In the genomic region with DNA sequence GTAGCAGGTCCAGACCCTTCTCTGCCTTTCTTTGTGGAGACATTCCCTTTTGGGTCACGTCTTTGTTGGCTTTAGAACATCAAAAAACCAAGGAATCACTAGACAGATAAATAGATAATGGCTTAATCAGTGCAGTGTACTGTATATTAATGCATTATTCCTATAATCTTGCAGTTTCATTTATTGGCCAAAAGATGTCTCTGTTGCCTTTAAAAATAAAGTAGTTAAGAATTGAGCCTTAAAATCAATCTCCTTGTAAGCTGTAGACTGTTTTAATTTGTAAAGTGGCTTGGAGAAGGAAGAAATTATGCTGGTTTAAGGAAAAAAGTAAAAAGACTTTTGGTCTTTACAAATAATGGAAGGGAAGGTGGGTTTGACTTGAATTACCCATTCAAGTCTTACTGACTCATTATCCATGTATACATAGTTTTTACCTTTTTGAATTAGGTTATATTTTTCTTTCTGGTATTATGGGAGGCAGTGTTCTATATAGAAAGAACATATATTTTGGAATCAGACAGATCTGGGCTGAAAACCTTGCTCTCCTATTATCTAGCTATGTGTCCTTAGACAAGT, we compare ENCODE assay signal across 9 cellular contexts.
DNase-seq lines count a peak whose midpoint lies in the region; ATAC-seq, FAIRE-seq and TF ChIP-seq lines count a peak whose summit lies in the region.
"Had no signal": no experiment of that assay in that cellular context is flagged by ENCODE, and none has a peak within 500 bp of the region (broad histone marks: within the 10 kb centered on the region; RNA-seq: fewer than 3 reads in every experiment).

No MANE protein-coding gene starts in this region.

- peaks cover 0 to 27% (median 3%) of the 10 kb centered on the region in 3 donors for H3K36me3 ChIP-seq in pancreas

- POLR2A ChIA-PET in GM10248 (lab: Yijun Ruan, JAX): no interaction called here

- TF ChIP-seq CTCF in GM10248 (IDR thresholded peaks at IDR 0.05; ENCODE audit: control extremely low read depth, extremely low read depth, low read depth, missing control alignments) (peak; percentile 27), dorsolateral prefrontal cortex (IDR thresholded peaks at IDR 0.05 in 54 of 56, conservative IDR thresholded peaks at IDR 0.05 in 2 of 56; ENCODE audit: low read depth in 1 of 56, partially characterized antibody in 56 of 56) (peak in 54 of 56 donors; percentile 31 to 76 (median 53)), pancreas (IDR thresholded peaks at IDR 0.05) (peak in 2 of 4 donors; percentile 16 to 30), coronary artery (IDR thresholded peaks at IDR 0.05) (no peak)

- FAIRE-seq in pancreas (lab: Jason Lieb, UNC): peak; percentile 9
- FAIRE-seq: keratinocyte had no signal

- intact Hi-C loops in dorsolateral prefrontal cortex (cut with DNase I) (loop anchor here in 1 of 2 donors (2.0 kb wide), 1 partner anchor 306 kb away; no protein-coding TSS in a partner anchor), pancreas (cut with DNase I) (loop anchor here in 1 of 3 donors (5.0 kb wide), 1 partner anchor 348 kb away; no protein-coding TSS in a partner anchor)

- H3K9me3 ChIP-seq in pancreas: no peaks in the 10 kb centered on the region

- peak; percentile 25 for DNase-seq in GM10248 (ENCODE audit: extremely low spot score)
- DNase-seq in NCI-H2227 (lab: John Stamatoyannopoulos, UW; ENCODE audit: unreplicated experiment): peak; percentile 14
- DNase-seq in dorsolateral prefrontal cortex: no peak
- DNase-seq in pancreas: no peak
- no peak for DNase-seq in activated naive CD4-positive, alpha-beta T cell treated with anti-CD3 and anti-CD28 coated beads, Interleukin-2, amount 50 U/mL, for 16 hours
- no peak for DNase-seq in effector CD8-positive, alpha-beta T cell (lab: John Stamatoyannopoulos, UW)
- DNase-seq in coronary artery (ENCODE audit: low spot score): no peak

- H3K4me3 ChIP-seq in dorsolateral prefrontal cortex (no peak overlapping the region), pancreas (no peak overlapping the region), coronary artery (no peak overlapping the region)

- peaks cover 0 to 6% (median 0%) of the 10 kb centered on the region in 3 donors for H3K4me1 ChIP-seq in pancreas

- ATAC-seq in pancreas: peak; percentile 55 to 94 (median 88)
- ATAC-seq in HG03460 (IDR thresholded peaks at IDR 0.05; ENCODE audit: unreplicated experiment): no peak

- WGBS in pancreas, 2 donors: 37 to 41% methylated on average over 1 of the region's 1 CpG

- H3K27me3 ChIP-seq in dorsolateral prefrontal cortex: no peaks in the 10 kb centered on the region
- no peaks in the 10 kb centered on the region for H3K27me3 ChIP-seq in pancreas

- CTCF ChIA-PET in GM10248 (lab: Yijun Ruan, JAX): interaction anchor here (1.1 to 5.4 kb wide), 7 partner anchors 9 to 344 kb away, joined by 3 to 34 read pairs (median 5); a partner anchor contains a TSS

- H3K27ac ChIP-seq in dorsolateral prefrontal cortex (peak overlapping the region in 9 of 59 donors; percentile 2 to 64 (median 30)), pancreas (no peak overlapping the region), coronary artery (no peak overlapping the region)

Comparison
In these comparisons a context has a peak if more than half of its experiments do, and no peak if none do; other contexts are left out.
1. DNase-seq: peak in GM10248 (single experiment) and NCI-H2227 (single experiment); none in dorsolateral prefrontal cortex (0 of 10), pancreas (0 of 6), activated naive CD4-positive, alpha-beta T cell treated with anti-CD3 and anti-CD28 coated beads, Interleukin-2, amount 50 U/mL, for 16 hours (single experiment), effector CD8-positive, alpha-beta T cell (single experiment) and coronary artery (single experiment).